1 cellular context compared by ENCODE assay signal in genomic region chr2:106163948-106164580, GRCh38.
TF ChIP-seq lines count a peak whose summit lies in the region.

No MANE protein-coding gene starts in this region.

TF ChIP-seq in H1, 55 proteins besides CTCF, POLR2A, EP300 and RAD21:
- TF ChIP-seq E2F6 (IDR thresholded peaks at IDR 0.05) (no peak), FOSL1 (IDR thresholded peaks at IDR 0.05; ENCODE audit: insufficient read depth, low read depth, low read length) (no peak), BCL11A (IDR thresholded peaks at IDR 0.05; ENCODE audit: low read depth in 2 of 2, low read length in 2 of 2) (no peak), ASH2L (IDR thresholded peaks at IDR 0.05; ENCODE audit: low read length) (no peak), JUND (IDR thresholded peaks at IDR 0.05; ENCODE audit: low read length) (no peak), USF2 (IDR thresholded peaks at IDR 0.05; ENCODE audit: low read length) (no peak), RBBP5 (IDR thresholded peaks at IDR 0.05; ENCODE audit: borderline replicate concordance, low read depth, low read length) (no peak), TBP (IDR thresholded peaks at IDR 0.05; ENCODE audit: low read depth, low read length) (no peak)
